Comparison of ENCODE assay signal across 9 cellular contexts in genomic region chr10:59903871-59904270, GRCh38. TPM values are rescaled to one million over a fixed set of nuclear protein-coding genes. Genes with fewer than 3 reads are reported as not detected.
DNase-seq lines count a peak whose midpoint lies in the region; ATAC-seq and TF ChIP-seq lines count a peak whose summit lies in the region.
"Had no signal": no experiment of that assay in that cellular context is flagged by ENCODE, and none has a peak within 500 bp of the region (broad histone marks: within the 10 kb centered on the region; RNA-seq: fewer than 3 reads in every experiment).

No MANE protein-coding gene starts in this region.

- no peak overlapping the region for H3K27ac ChIP-seq in OCI-LY3 (ENCODE audit: low read length)
- H3K27ac ChIP-seq in adrenal gland: peak overlapping the region in 2 of 5 donors; percentile 24 to 96
- H3K27ac ChIP-seq: neutrophil had no signal

- CTCF ChIA-PET in Calu3 (lab: Charles Lee): interaction anchor here (0.8 kb wide), 2 partner anchors 10 to 39 kb away, joined by 3 read pairs; no protein-coding TSS in a partner anchor

- no peak overlapping the region for H3K27ac Mint-ChIP-seq in Calu3 (ENCODE audit: unreplicated experiment)
- H3K27ac Mint-ChIP-seq in progenitor cell of endocrine pancreas: no peak overlapping the region

- TF ChIP-seq CTCF in Calu3 (IDR thresholded peaks at IDR 0.05; ENCODE audit: unreplicated experiment) (no peak), OCI-LY3 (IDR thresholded peaks at IDR 0.05; ENCODE audit: low read depth, low read length) (no peak), epithelial cell of esophagus (IDR thresholded peaks at IDR 0.05; ENCODE audit: insufficient read depth, low read depth, low read length, missing control alignments) (no peak), progenitor cell of endocrine pancreas (IDR thresholded peaks at IDR 0.05; ENCODE audit: unreplicated experiment) (no peak), adrenal gland (IDR thresholded peaks at IDR 0.05) (no peak)

- H3K9me3 Mint-ChIP-seq in Calu3 (ENCODE audit: low read depth, unreplicated experiment) (no peaks in the 10 kb centered on the region), progenitor cell of endocrine pancreas (ENCODE audit: low read depth) (no peaks in the 10 kb centered on the region)

- H2AFZ ChIP-seq in OCI-LY3 (ENCODE audit: low read depth, low read length): no peak overlapping the region

- intact Hi-C loops in Calu3 (cut with micrococcal nuclease; ENCODE audit: unreplicated experiment): no loop called here
- intact Hi-C loops in adrenal gland (cut with DNase I): no loop called here

- DNase-seq in Calu3 (no peak), epithelial cell of esophagus (ENCODE audit: low read depth) (no peak), progenitor cell of endocrine pancreas (ENCODE audit: low spot score, unreplicated experiment) (no peak), adrenal gland (no peak), islet precursor cell (no peak)

- H3K36me3 Mint-ChIP-seq in Calu3 (ENCODE audit: insufficient read depth, unreplicated experiment) (peaks cover 48% of the 10 kb centered on the region), progenitor cell of endocrine pancreas (ENCODE audit: insufficient read depth) (peaks cover 4% of the 10 kb centered on the region)

- TF ChIP-seq POLR2A in adrenal gland (IDR thresholded peaks at IDR 0.05): no peak

- H3K27me3 ChIP-seq in OCI-LY3 (ENCODE audit: low read depth, low read length) (no peaks in the 10 kb centered on the region), adrenal gland (no peaks in the 10 kb centered on the region)
- H3K27me3 ChIP-seq: neutrophil had no signal

- BruUV-seq in Calu3 (replicated peaks; lab: Mats Ljungman, UMichigan): TSS peak; percentile 19

- ATAC-seq in GM18868 (IDR thresholded peaks at IDR 0.05; ENCODE audit: unreplicated experiment) (no peak), esophagus mucosa (no peak)

- H3K4me1 Mint-ChIP-seq in Calu3 (ENCODE audit: low read depth, unreplicated experiment) (peaks cover 84% of the 10 kb centered on the region), progenitor cell of endocrine pancreas (ENCODE audit: low read depth) (peaks cover 63% of the 10 kb centered on the region)

- H3K9me3 ChIP-seq in OCI-LY3 (ENCODE audit: insufficient read depth, low read length): no peaks in the 10 kb centered on the region
- H3K9me3 ChIP-seq in adrenal gland (replicated peaks in 1 of 3): no peaks in the 10 kb centered on the region
- H3K9me3 ChIP-seq: neutrophil had no signal

- no peak overlapping the region for H3K9ac ChIP-seq in OCI-LY3 (ENCODE audit: low read length)

- H3K4me3 Mint-ChIP-seq in Calu3 (ENCODE audit: low read depth, unreplicated experiment): peak overlapping the region; percentile 97
- H3K4me3 Mint-ChIP-seq in progenitor cell of endocrine pancreas (ENCODE audit: low read depth): peak overlapping the region; percentile 94

- H3K36me3 ChIP-seq in OCI-LY3 (replicated peaks; ENCODE audit: low read depth, low read length): peaks cover 7% of the 10 kb centered on the region
- H3K36me3 ChIP-seq in adrenal gland (replicated peaks in 1 of 2): no peaks in the 10 kb centered on the region
- H3K36me3 ChIP-seq: neutrophil had no signal

- peak overlapping the region; percentile 86 for H3K4me2 ChIP-seq in OCI-LY3 (ENCODE audit: low read length)

- H4K20me1 ChIP-seq in OCI-LY3 (ENCODE audit: insufficient read depth, low read length): peaks cover 55% of the 10 kb centered on the region

- H3K27me3 Mint-ChIP-seq in Calu3 (ENCODE audit: unreplicated experiment) (no peaks in the 10 kb centered on the region), progenitor cell of endocrine pancreas (no peaks in the 10 kb centered on the region)

- peaks cover 30% of the 10 kb centered on the region for H3K4me1 ChIP-seq in OCI-LY3 (ENCODE audit: low read length)
- H3K4me1 ChIP-seq in adrenal gland (replicated peaks in 1 of 2): peaks cover 28 to 54% of the 10 kb centered on the region in 2 donors

- peaks cover 74% of the 10 kb centered on the region for H3K79me2 ChIP-seq in OCI-LY3 (ENCODE audit: low read length)

- peak overlapping the region; percentile 97 for H3K4me3 ChIP-seq in OCI-LY3 (ENCODE audit: low read length)
- peak overlapping the region; percentile 95 for H3K4me3 ChIP-seq in epithelial cell of esophagus (ENCODE audit: low read length)
- H3K4me3 ChIP-seq in adrenal gland: peak overlapping the region in 1 of 4 donors; percentile 83

- 50 to 71% (median 55%) methylated on average over 6 of the region's 6 CpGs for WGBS in adrenal gland, 4 donors

RNA-seq across cellular contexts. Expression of gene CCDC6, which starts 2.5 kb away (rescaled TPM):
- total RNA-seq in Calu3 (2022) (111 and 115 TPM in 2 replicates), progenitor cell of endocrine pancreas (57.6 TPM in 2 replicates), adrenal gland (10 to 100 TPM; 29.3 to 53.3 (median 34.5) TPM), esophagus mucosa (56.8 TPM)
- 10 to 100 TPM in 1 of 3 donors, 1 to 10 TPM in 2; 7.1 to 35.7 (median 9.2) TPM for polyA plus RNA-seq in adrenal gland
